Comparison of ENCODE assay signal across 9 cellular contexts in genomic region chr10:84267503-84268126, GRCh38. TPM values are rescaled to one million over a fixed set of nuclear protein-coding genes. Genes with fewer than 3 reads are reported as not detected.
A peak's percentile ranks its signal among the peaks of the same experiment; 100 is the strongest.
DNase-seq lines count a peak whose midpoint lies in the region; ATAC-seq and TF ChIP-seq lines count a peak whose summit lies in the region.
"Had no signal": no experiment of that assay in that cellular context is flagged by ENCODE, and none has a peak within 500 bp of the region (broad histone marks: within the 10 kb centered on the region; RNA-seq: fewer than 3 reads in every experiment).

No MANE protein-coding gene starts in this region.

- intact Hi-C loops in Panc1 (cut with micrococcal nuclease; ENCODE audit: unreplicated experiment) = no loop called here
- intact Hi-C loops in left cardiac atrium (cut with DNase I) = no loop called here

- no peak overlapping the region for H3K4me3 ChIP-seq in Panc1 (ENCODE audit: low read depth in 2 of 2, low read length in 2 of 2)
- H3K4me3 ChIP-seq: SJCRH30 had no signal

- in situ Hi-C loops in Panc1 (cut with HindIII; ENCODE audit: low pct_unique_long_range_greater_than_20kb, low sequenced_read_pairs) = no loop called here
- in situ Hi-C loops in G401 (cut with HindIII; ENCODE audit: low sequenced_read_pairs) = loop anchor here (25.0 kb wide), 1 partner anchor 245 kb away; no protein-coding TSS in a partner anchor

- peak; percentile 79 for TF ChIP-seq CTCF in Panc1 (IDR thresholded peaks at IDR 0.05)

- BruUV-seq in Panc1 (replicated peaks; lab: Mats Ljungman, UMichigan) = no TSS peak

- H3K4me1 ChIP-seq in Panc1 (ENCODE audit: control insufficient read depth, insufficient read depth, low read length) = no peaks in the 10 kb centered on the region

- no peaks in the 10 kb centered on the region for H3K9me3 ChIP-seq in Panc1 (ENCODE audit: control insufficient read depth, insufficient read depth, low read depth, low read length)
- H3K9me3 ChIP-seq: SJCRH30 had no signal

- peak; percentile 52 for DNase-seq in EL
- DNase-seq in Panc1 (ENCODE audit: low read depth, low spot score) = no peak
- DNase-seq in activated effector memory CD4-positive, alpha-beta T cell treated with anti-CD3 and anti-CD28 coated beads, Interleukin-2, amount 50 U/mL, for 16 hours = peak; percentile 88
- peak; percentile 52 for DNase-seq in left cardiac atrium
- DNase-seq in stimulated activated CD4-positive, alpha-beta T cell treated with anti-CD3 and anti-CD28 coated beads, Interleukin-15, amount 100 ng/mL, for 48 hours (ENCODE audit: low read depth in 2 of 2) = peak; percentile 71 to 81
- DNase-seq in G401 (ENCODE audit: low spot score) = no peak

- no peak overlapping the region for H3K27ac ChIP-seq in Panc1 (ENCODE audit: low read length)
- H3K27ac ChIP-seq: SJCRH30 had no signal

- H3K27me3 ChIP-seq in Panc1 (ENCODE audit: control insufficient read depth, insufficient read depth, low read length) = peaks cover 3% of the 10 kb centered on the region; the same call in 1 of the 2 replicates
- H3K27me3 ChIP-seq: SJCRH30 had no signal

- no peaks in the 10 kb centered on the region for H3K36me3 ChIP-seq in Panc1 (ENCODE audit: control insufficient read depth, insufficient read depth, low read length)
- H3K36me3 ChIP-seq: SJCRH30 had no signal

- POLR2A ChIA-PET in Panc1 (lab: Charles Lee) = no interaction called here

- ATAC-seq in HG02938 (IDR thresholded peaks at IDR 0.05; ENCODE audit: unreplicated experiment) = peak; percentile 56
- ATAC-seq in Panc1 = no peak
- no peak for ATAC-seq in left cardiac atrium
- no peak for ATAC-seq in HG02642 (IDR thresholded peaks at IDR 0.05; ENCODE audit: poor library complexity, unreplicated experiment)

- CTCF ChIA-PET in Panc1 (lab: Charles Lee) = interaction anchor here (1.0 to 1.9 kb wide), 2 partner anchors 62 to 270 kb away, joined by 3 to 11 read pairs; no protein-coding TSS in a partner anchor

RNA-seq across cellular contexts. Expression of gene RGR, which starts 22.8 kb away (rescaled TPM):
- total RNA-seq in Panc1 (2021; ENCODE audit: unreplicated experiment) = not detected
- polyA plus RNA-seq in Panc1 (2012; ENCODE audit: insufficient read length) = not detected
- under 1 TPM in 1 of 2 donors, not detected in 1; 0.82 TPM for total RNA-seq in left cardiac atrium
- not detected in 2 replicates for total RNA-seq in G401 (2014; rRNA removed; shearing (Covaris generic))

RNA-seq across cellular contexts. Expression of gene LRIT1, which starts 26.3 kb away (rescaled TPM):
- total RNA-seq in Panc1 (2021; ENCODE audit: unreplicated experiment) (not detected), left cardiac atrium (not detected)
- polyA plus RNA-seq in Panc1 (2012; ENCODE audit: insufficient read length) = not detected
- total RNA-seq in G401 (2014; rRNA removed; shearing (Covaris generic)) = not detected in 2 replicates
- total RNA-seq: SJCRH30 had no signal

RNA-seq across cellular contexts. Expression of gene LRIT2, which starts 42.3 kb away (rescaled TPM):
- not detected for total RNA-seq in Panc1 (2021; ENCODE audit: unreplicated experiment)
- polyA plus RNA-seq in Panc1 (2012; ENCODE audit: insufficient read length) = not detected
- total RNA-seq in left cardiac atrium = under 1 TPM in 1 of 2 donors, not detected in 1; 0.06 TPM
- not detected in 2 replicates for total RNA-seq in G401 (2014; rRNA removed; shearing (Covaris generic))
- total RNA-seq: SJCRH30 had no signal

Comparison
In these comparisons a context has a peak if more than half of its experiments do, and no peak if none do; other contexts are left out.
1. DNase-seq: peak in EL (single experiment), activated effector memory CD4-positive, alpha-beta T cell treated with anti-CD3 and anti-CD28 coated beads, Interleukin-2, amount 50 U/mL, for 16 hours (single experiment), left cardiac atrium (single experiment) and stimulated activated CD4-positive, alpha-beta T cell treated with anti-CD3 and anti-CD28 coated beads, Interleukin-15, amount 100 ng/mL, for 48 hours (2 of 2); none in Panc1 (single experiment) and G401 (single experiment).